Comparison of ENCODE assay signal across 1 cellular context in genomic region chr19:8321067-8321759, GRCh38.
A peak's percentile ranks its signal among the peaks of the same experiment; 100 is the strongest.
TF ChIP-seq lines count a peak whose summit lies in the region.

NDUFA7 (minus strand) TSS chr19:8321375; CDS start chr19:8321358, 17 bp downstream.
RPS28 (plus strand) TSS chr19:8321496; CDS start chr19:8321531, 35 bp downstream.

TF ChIP-seq in HepG2, 621 proteins besides CTCF, POLR2A, EP300 and RAD21 (continued from another document and continues in another):
- TF ChIP-seq TRAFD1 (CRISPR knock-in tag; IDR thresholded peaks at IDR 0.05; ENCODE audit: borderline replicate concordance) (no peak; the same call in 1 of the 2 replicates), STAG1 (CRISPR knock-in tag; IDR thresholded peaks at IDR 0.05) (peak; percentile 48), TBL1XR1 (IDR thresholded peaks at IDR 0.05; ENCODE audit: borderline replicate concordance, low read length, partially characterized antibody) (peak; percentile 25), ZBTB21 (CRISPR knock-in tag; IDR thresholded peaks at IDR 0.05) (peak; percentile 51), ZNF770 (CRISPR knock-in tag; IDR thresholded peaks at IDR 0.05) (no peak), ZBTB26 (CRISPR knock-in tag; IDR thresholded peaks at IDR 0.05; ENCODE audit: borderline replicate concordance) (peak; percentile 76), ZNF800 (CRISPR knock-in tag; IDR thresholded peaks at IDR 0.05) (no peak; the same call in 1 of the 2 replicates), ZSCAN20 (CRISPR knock-in tag; IDR thresholded peaks at IDR 0.05; ENCODE audit: borderline replicate concordance) (0 out of 2 replicates have a peak, but pooled peaks have one; percentile 31), ZNF263 (CRISPR knock-in tag; IDR thresholded peaks at IDR 0.05) (no peak), MED1 (CRISPR knock-in tag; IDR thresholded peaks at IDR 0.05) (peak; percentile 69), ZNF33B (CRISPR knock-in tag; IDR thresholded peaks at IDR 0.05) (no peak), ZFAT (CRISPR knock-in tag; conservative IDR thresholded peaks at IDR 0.05) (0 out of 2 replicates have a peak, but pooled peaks have one; percentile 5), CHCHD3 (CRISPR knock-in tag; IDR thresholded peaks at IDR 0.05) (no peak), E2F1 (CRISPR knock-in tag; IDR thresholded peaks at IDR 0.05) (peak; percentile 15; the same call in 1 of the 2 replicates), CC2D1A (CRISPR knock-in tag; IDR thresholded peaks at IDR 0.05) (no peak), USF2 (IDR thresholded peaks at IDR 0.05; ENCODE audit: low read depth, low read length) (peak; percentile 76), USF2 (CRISPR knock-in tag; IDR thresholded peaks at IDR 0.05; ENCODE audit: borderline replicate concordance) (peak; percentile 91; the same call in 1 of the 2 replicates), SIX4 (CRISPR knock-in tag; IDR thresholded peaks at IDR 0.05) (no peak), PHF21A (CRISPR knock-in tag; IDR thresholded peaks at IDR 0.05) (no peak), ZNF616 (CRISPR knock-in tag; IDR thresholded peaks at IDR 0.05; ENCODE audit: low read depth) (peak; percentile 83; the same call in 1 of the 2 replicates), THAP11 (CRISPR knock-in tag; IDR thresholded peaks at IDR 0.05) (peak; percentile 94), NFE2 (CRISPR knock-in tag; IDR thresholded peaks at IDR 0.05) (no peak), SUZ12 (IDR thresholded peaks at IDR 0.05; ENCODE audit: low read depth, low read length) (peak; percentile 61), NPAS2 (CRISPR knock-in tag; IDR thresholded peaks at IDR 0.05; ENCODE audit: borderline replicate concordance) (no peak), CEBPZ (IDR thresholded peaks at IDR 0.05; ENCODE audit: low read length) (no peak), ZNF678 (CRISPR knock-in tag; IDR thresholded peaks at IDR 0.05) (no peak), THAP7 (CRISPR knock-in tag; IDR thresholded peaks at IDR 0.05) (peak; percentile 65; the same call in 1 of the 2 replicates), ZNF776 (CRISPR knock-in tag; IDR thresholded peaks at IDR 0.05) (peak; percentile 93; the same call in 1 of the 2 replicates), NONO (IDR thresholded peaks at IDR 0.05) (no peak), NONO (CRISPR knock-in tag; conservative IDR thresholded peaks at IDR 0.05) (peak; percentile 85), FOXO1 (CRISPR knock-in tag; IDR thresholded peaks at IDR 0.05) (0 out of 2 replicates have a peak, but pooled peaks have one; percentile 40), KAT7 (CRISPR knock-in tag; IDR thresholded peaks at IDR 0.05; ENCODE audit: borderline replicate concordance) (peak; percentile 13; the same call in 1 of the 2 replicates), MBD4 (IDR thresholded peaks at IDR 0.05; ENCODE audit: borderline replicate concordance, low read length) (no peak), ZNF589 (CRISPR knock-in tag; conservative IDR thresholded peaks at IDR 0.05) (0 out of 2 replicates have a peak, but pooled peaks have one; percentile 41), TFDP2 (CRISPR knock-in tag; IDR thresholded peaks at IDR 0.05) (no peak), ELK4 (CRISPR knock-in tag; IDR thresholded peaks at IDR 0.05; ENCODE audit: borderline replicate concordance) (0 out of 2 replicates have a peak, but pooled peaks have one; percentile 50), E2F2 (CRISPR knock-in tag; IDR thresholded peaks at IDR 0.05; ENCODE audit: borderline replicate concordance) (peak; percentile 84; the same call in 1 of the 2 replicates), HOXA7 (CRISPR knock-in tag; IDR thresholded peaks at IDR 0.05) (no peak), ZNF607 (CRISPR knock-in tag; IDR thresholded peaks at IDR 0.05; ENCODE audit: borderline replicate concordance) (0 out of 2 replicates have a peak, but pooled peaks have one; percentile 31), ZNF124 (CRISPR knock-in tag; IDR thresholded peaks at IDR 0.05) (no peak; the same call in 1 of the 2 replicates), MZF1 (CRISPR knock-in tag; IDR thresholded peaks at IDR 0.05; ENCODE audit: borderline replicate concordance) (no peak)
